In genomic region chr11:86151188-86152005, GRCh38 we compare ENCODE assay signal across 8 cellular contexts.
DNase-seq lines count a peak whose midpoint lies in the region; ATAC-seq and TF ChIP-seq lines count a peak whose summit lies in the region.

No MANE protein-coding gene starts in this region.

- POLR2A ChIA-PET in activated CD4-positive, alpha-beta memory T cell treated with anti-CD3 and anti-CD28 coated beads, Interleukin-2, amount 10 ng/mL, durations not matched to agents 7 days and 5 days (lab: Charles Lee): interaction anchor here (0.9 to 2.1 kb wide), 5 partner anchors 9 to 86 kb away, joined by 3 to 12 read pairs (median 6); partner anchors contain the start of gene PICALM
- POLR2A ChIA-PET in activated CD4-positive, alpha-beta memory T cell treated with anti-CD3 and anti-CD28 coated beads for 36 hours (lab: Charles Lee): interaction anchor here (0.6 kb wide), 1 partner anchor 76 kb away, joined by 3 read pairs; no protein-coding TSS in a partner anchor

- intact Hi-C loops in activated CD4-positive, alpha-beta memory T cell treated with anti-CD3 and anti-CD28 coated beads for 36 hours (cut with micrococcal nuclease): no loop called here

- no peak for DNase-seq in activated CD4-positive, alpha-beta memory T cell treated with anti-CD3 and anti-CD28 coated beads, Interleukin-2, amount 10 ng/mL, durations not matched to agents 7 days and 5 days
- no peak for DNase-seq in activated CD4-positive, alpha-beta memory T cell treated with anti-CD3 and anti-CD28 coated beads for 36 hours
- DNase-seq in MV-4-11 (lab: John Stamatoyannopoulos, UW) (peak; percentile 69), chondrocyte (ENCODE audit: low spot score) (peak; percentile 95), D341Med (ENCODE audit: low spot score) (no peak)

- peaks cover 29% of the 10 kb centered on the region for H3K4me1 ChIP-seq in mesodermal cell (ENCODE audit: control insufficient read depth, insufficient read depth, low read length, poor library complexity, severe bottlenecking)

- H3K4me3 Mint-ChIP-seq in activated CD4-positive, alpha-beta memory T cell treated with anti-CD3 and anti-CD28 coated beads, Interleukin-2, amount 10 ng/mL, durations not matched to agents 7 days and 5 days: no peak overlapping the region
- H3K4me3 Mint-ChIP-seq in activated CD4-positive, alpha-beta memory T cell treated with anti-CD3 and anti-CD28 coated beads for 36 hours: no peak overlapping the region
- H3K4me3 Mint-ChIP-seq in chondrocyte (ENCODE audit: unreplicated experiment): peak overlapping the region; percentile 29

- H3K4me1 Mint-ChIP-seq in activated CD4-positive, alpha-beta memory T cell treated with anti-CD3 and anti-CD28 coated beads, Interleukin-2, amount 10 ng/mL, durations not matched to agents 7 days and 5 days: peaks cover 46% of the 10 kb centered on the region
- peaks cover 14% of the 10 kb centered on the region for H3K4me1 Mint-ChIP-seq in activated CD4-positive, alpha-beta memory T cell treated with anti-CD3 and anti-CD28 coated beads for 36 hours (ENCODE audit: low read depth)
- H3K4me1 Mint-ChIP-seq in chondrocyte (ENCODE audit: low read depth): peaks cover 70% of the 10 kb centered on the region

- 21% methylated on average over 3 of the region's 3 CpGs; no CpG with 5 or more reads in 1 of the 2 experiments for whole genome bisulfite sequencing in mesodermal cell (ENCODE audit: insufficient coverage in 2 of 2), 2 experiments

- no peak for ATAC-seq in HG03442 (IDR thresholded peaks at IDR 0.05; ENCODE audit: unreplicated experiment)
- no peak for ATAC-seq in activated CD4-positive, CD25-positive, alpha-beta regulatory T cell treated with anti-CD3 and anti-CD28 coated beads, Interleukin-2, amount 50 U/mL, for 24 hours

- no peaks in the 10 kb centered on the region for H3K36me3 ChIP-seq in mesodermal cell (ENCODE audit: control insufficient read depth, insufficient read depth, low read length)

- TF ChIP-seq CTCF in chondrocyte (IDR thresholded peaks at IDR 0.05): no peak

- H3K27ac ChIP-seq in mesodermal cell (ENCODE audit: low read depth, low read length, severe bottlenecking): peak overlapping the region; percentile 88

- H3K4me3 ChIP-seq in mesodermal cell (ENCODE audit: extremely low read depth, insufficient read depth, low read length, poor library complexity, severe bottlenecking): no peak overlapping the region

- no peaks in the 10 kb centered on the region for H3K9me3 Mint-ChIP-seq in activated CD4-positive, alpha-beta memory T cell treated with anti-CD3 and anti-CD28 coated beads, Interleukin-2, amount 10 ng/mL, durations not matched to agents 7 days and 5 days
- H3K9me3 Mint-ChIP-seq in activated CD4-positive, alpha-beta memory T cell treated with anti-CD3 and anti-CD28 coated beads for 36 hours: no peaks in the 10 kb centered on the region
- H3K9me3 Mint-ChIP-seq in chondrocyte (ENCODE audit: low read depth): no peaks in the 10 kb centered on the region

- no peaks in the 10 kb centered on the region for H3K36me3 Mint-ChIP-seq in activated CD4-positive, alpha-beta memory T cell treated with anti-CD3 and anti-CD28 coated beads, Interleukin-2, amount 10 ng/mL, durations not matched to agents 7 days and 5 days (ENCODE audit: low read depth)
- no peaks in the 10 kb centered on the region for H3K36me3 Mint-ChIP-seq in activated CD4-positive, alpha-beta memory T cell treated with anti-CD3 and anti-CD28 coated beads for 36 hours
- H3K36me3 Mint-ChIP-seq in chondrocyte (ENCODE audit: low read depth): no peaks in the 10 kb centered on the region

- no peaks in the 10 kb centered on the region for H3K27me3 Mint-ChIP-seq in activated CD4-positive, alpha-beta memory T cell treated with anti-CD3 and anti-CD28 coated beads, Interleukin-2, amount 10 ng/mL, durations not matched to agents 7 days and 5 days
- H3K27me3 Mint-ChIP-seq in activated CD4-positive, alpha-beta memory T cell treated with anti-CD3 and anti-CD28 coated beads for 36 hours: no peaks in the 10 kb centered on the region
- H3K27me3 Mint-ChIP-seq in chondrocyte (ENCODE audit: low read depth): no peaks in the 10 kb centered on the region

- peak overlapping the region; percentile 59 for H3K27ac Mint-ChIP-seq in activated CD4-positive, alpha-beta memory T cell treated with anti-CD3 and anti-CD28 coated beads, Interleukin-2, amount 10 ng/mL, durations not matched to agents 7 days and 5 days
- no peak overlapping the region for H3K27ac Mint-ChIP-seq in activated CD4-positive, alpha-beta memory T cell treated with anti-CD3 and anti-CD28 coated beads for 36 hours
- peak overlapping the region; percentile 97 for H3K27ac Mint-ChIP-seq in chondrocyte (ENCODE audit: unreplicated experiment)

- CTCF ChIA-PET in activated CD4-positive, alpha-beta memory T cell treated with anti-CD3 and anti-CD28 coated beads, Interleukin-2, amount 10 ng/mL, durations not matched to agents 7 days and 5 days (lab: Charles Lee): interaction anchor here (1.3 to 1.4 kb wide), 3 partner anchors 10 to 34 kb away, joined by 4 read pairs; no protein-coding TSS in a partner anchor
- CTCF ChIA-PET in activated CD4-positive, alpha-beta memory T cell treated with anti-CD3 and anti-CD28 coated beads for 36 hours (lab: Charles Lee): interaction anchor here (1.2 kb wide), 1 partner anchor 42 kb away, joined by 3 read pairs; no protein-coding TSS in a partner anchor

- no peaks in the 10 kb centered on the region for H3K9me3 ChIP-seq in mesodermal cell (ENCODE audit: control insufficient read depth, low read length)

Comparison
In these comparisons a context has a peak if more than half of its experiments do, and no peak if none do; other contexts are left out.
1. DNase-seq: peak in MV-4-11 (single experiment) and chondrocyte (single experiment); none in activated CD4-positive, alpha-beta memory T cell treated with anti-CD3 and anti-CD28 coated beads, Interleukin-2, amount 10 ng/mL, durations not matched to agents 7 days and 5 days (single experiment), activated CD4-positive, alpha-beta memory T cell treated with anti-CD3 and anti-CD28 coated beads for 36 hours (single experiment) and D341Med (single experiment).